Comparison of ENCODE assay signal across 8 cellular contexts in genomic region chr3:194671900-194672808, GRCh38. TPM values are rescaled to one million over a fixed set of nuclear protein-coding genes. Genes with fewer than 3 reads are reported as not detected.
DNase-seq lines count a peak whose midpoint lies in the region; ATAC-seq and TF ChIP-seq lines count a peak whose summit lies in the region.

LSG1 (minus strand) TSS chr3:194672191; CDS start chr3:194672162, 29 bp downstream.

- H3K36me3 ChIP-seq in SK-N-MC (ENCODE audit: insufficient read depth, low read length) (peaks cover 21% of the 10 kb centered on the region), gastroesophageal sphincter (peaks cover 0 to 25% of the 10 kb centered on the region in 2 donors), neutrophil (peaks cover 4% of the 10 kb centered on the region)

- H3K9me3 Mint-ChIP-seq in activated naive CD4-positive, alpha-beta T cell treated with anti-CD3 and anti-CD28 coated beads, Interleukin-2, amount 10 ng/mL, durations not matched to agents 7 days and 5 days, result no peaks in the 10 kb centered on the region

- TF ChIP-seq CTCF in HFF-Myc (IDR thresholded peaks at IDR 0.05; ENCODE audit: low read depth, low read length, missing control alignments) (no peak), NB4 (IDR thresholded peaks at IDR 0.05; ENCODE audit: low read depth, low read length) (no peak), gastroesophageal sphincter (IDR thresholded peaks at IDR 0.05) (no peak), neutrophil (IDR thresholded peaks at IDR 0.05) (peak; percentile 24)

- H3K4me1 Mint-ChIP-seq in activated naive CD4-positive, alpha-beta T cell treated with anti-CD3 and anti-CD28 coated beads, Interleukin-2, amount 10 ng/mL, durations not matched to agents 7 days and 5 days, result peaks cover 35% of the 10 kb centered on the region

- no peak for TF ChIP-seq EP300 in gastroesophageal sphincter (IDR thresholded peaks at IDR 0.05)

- H3K9me3 ChIP-seq in SK-N-MC (ENCODE audit: low read depth, low read length), result no peaks in the 10 kb centered on the region
- H3K9me3 ChIP-seq in gastroesophageal sphincter, result no peaks in the 10 kb centered on the region
- no peaks in the 10 kb centered on the region for H3K9me3 ChIP-seq in neutrophil

- H3K27me3 ChIP-seq in gastroesophageal sphincter (peaks cover 24% of the 10 kb centered on the region), neutrophil (peaks cover 9% of the 10 kb centered on the region)

- peak; percentile 97 for ATAC-seq in gastroesophageal sphincter

- CTCF ChIA-PET in activated naive CD4-positive, alpha-beta T cell treated with anti-CD3 and anti-CD28 coated beads, Interleukin-2, amount 10 ng/mL, durations not matched to agents 7 days and 5 days (lab: Charles Lee), result interaction anchor here (0.7 to 5.9 kb wide), 16 partner anchors 11 to 589 kb away, joined by 3 to 58 read pairs (median 4); partner anchors contain the start of gene TMEM44

- peak within 1 kb of the TSS; percentile 98 for H3K4me3 Mint-ChIP-seq in activated naive CD4-positive, alpha-beta T cell treated with anti-CD3 and anti-CD28 coated beads, Interleukin-2, amount 10 ng/mL, durations not matched to agents 7 days and 5 days

- peak; percentile 92 for DNase-seq in GM03348 (ENCODE audit: low spot score)
- DNase-seq in HFF-Myc (ENCODE audit: extremely low read depth, low read depth), result peak; percentile 84
- peak; percentile 96 for DNase-seq in NB4 (ENCODE audit: low read depth)
- DNase-seq in SK-N-MC (ENCODE audit: low read depth, low spot score), result peak; percentile 95
- DNase-seq in activated naive CD4-positive, alpha-beta T cell treated with anti-CD3 and anti-CD28 coated beads, Interleukin-2, amount 10 ng/mL, durations not matched to agents 7 days and 5 days, result peak; percentile 92
- DNase-seq in substantia nigra (lab: John Stamatoyannopoulos, UW), result peak; percentile 36 to 92 (median 82)

- peaks cover 27% of the 10 kb centered on the region for H3K27me3 Mint-ChIP-seq in activated naive CD4-positive, alpha-beta T cell treated with anti-CD3 and anti-CD28 coated beads, Interleukin-2, amount 10 ng/mL, durations not matched to agents 7 days and 5 days

- H3K36me3 Mint-ChIP-seq in activated naive CD4-positive, alpha-beta T cell treated with anti-CD3 and anti-CD28 coated beads, Interleukin-2, amount 10 ng/mL, durations not matched to agents 7 days and 5 days, result peaks cover 16% of the 10 kb centered on the region

- WGBS in gastroesophageal sphincter (ENCODE audit: low coverage in 1 of 2), 2 donors, result 0 to 2% methylated on average over 25 to 49 of the region's 57 CpGs

- TF ChIP-seq POLR2A in NB4 (IDR thresholded peaks at IDR 0.05; ENCODE audit: extremely low read depth, insufficient read length) (no peak), gastroesophageal sphincter (IDR thresholded peaks at IDR 0.05) (peak; percentile 21 to 51)

- H3K4me3 ChIP-seq in HFF-Myc (replicated peaks; ENCODE audit: low read depth, low read length) (peak within 1 kb of the TSS; percentile 63), NB4 (ENCODE audit: low read depth, low read length) (peak within 1 kb of the TSS; percentile 98), SK-N-MC (peak within 1 kb of the TSS; percentile 88), gastroesophageal sphincter (peak within 1 kb of the TSS; percentile 85 to 96), neutrophil (ENCODE audit: low read depth in 1 of 2, low read length in 1 of 2) (peak within 1 kb of the TSS; percentile 79 to 87)

- peak within 1 kb of the TSS; percentile 99 for H3K9ac ChIP-seq in SK-N-MC (ENCODE audit: insufficient read length)

- H3K27ac Mint-ChIP-seq in activated naive CD4-positive, alpha-beta T cell treated with anti-CD3 and anti-CD28 coated beads, Interleukin-2, amount 10 ng/mL, durations not matched to agents 7 days and 5 days, result peak within 1 kb of the TSS; percentile 97

- H3K4me1 ChIP-seq in gastroesophageal sphincter (peaks cover 6 to 27% (median 7%) of the 10 kb centered on the region in 3 donors), neutrophil (ENCODE audit: control insufficient read depth in 1 of 2, insufficient read depth in 1 of 2, low read depth in 1 of 2, low read length in 1 of 2) (peaks cover 17 to 20% of the 10 kb centered on the region in 2 experiments)

- H3K27ac ChIP-seq in SK-N-MC, result peak within 1 kb of the TSS; percentile 98
- H3K27ac ChIP-seq in gastroesophageal sphincter, result peak within 1 kb of the TSS; percentile 75 to 94 (median 88)
- peak within 1 kb of the TSS; percentile 93 for H3K27ac ChIP-seq in neutrophil
- peak within 1 kb of the TSS; percentile 85 for H3K27ac ChIP-seq in substantia nigra (ENCODE audit: low read depth, low read length, poor library complexity, severe bottlenecking)

RNA-seq across cellular contexts. Expression of gene LSG1, which starts in this region (rescaled TPM):
- total RNA-seq in gastroesophageal sphincter, result 10 to 100 TPM; 23.0 to 30.3 (median 28.3) TPM

Comparison
In these comparisons a context has a peak if more than half of its experiments do, and no peak if none do; other contexts are left out.
1. Peak in every context shown above with its lines: DNase-seq, ATAC-seq, H3K4me3 ChIP-seq and H3K27ac ChIP-seq.